ENCODE assay signal across 8 cellular contexts in genomic region chr14:74502236-74503019, GRCh38. TPM values are rescaled to one million over a fixed set of nuclear protein-coding genes. Genes with fewer than 3 reads are reported as not detected.
A peak's percentile ranks its signal among the peaks of the same experiment; 100 is the strongest.
DNase-seq lines count a peak whose midpoint lies in the region; ATAC-seq, FAIRE-seq and TF ChIP-seq lines count a peak whose summit lies in the region.

No MANE protein-coding gene starts in this region.

- no peaks in the 10 kb centered on the region for H3K9me2 ChIP-seq in GM23338 (ENCODE audit: insufficient read depth)

- no peak overlapping the region for H3K4me3 Mint-ChIP-seq in GM23338

- peak; percentile 58 for ATAC-seq in GM23338
- no peak for ATAC-seq in GM18520 (IDR thresholded peaks at IDR 0.05; ENCODE audit: unreplicated experiment)

- H3K27me3 ChIP-seq in BE2C: no peaks in the 10 kb centered on the region
- no peaks in the 10 kb centered on the region for H3K27me3 ChIP-seq in GM23338 (ENCODE audit: insufficient read depth)

- no peak overlapping the region for H2AFZ ChIP-seq in GM23338

- H3K4me1 ChIP-seq in BE2C (no peaks in the 10 kb centered on the region), GM23338 (ENCODE audit: insufficient read depth) (peaks cover 23% of the 10 kb centered on the region)

- peak; percentile 40 for DNase-seq in BE2C
- peak; percentile 83 for DNase-seq in GM23338 (ENCODE audit: low spot score)
- DNase-seq in RPMI8226: peak; percentile 62
- DNase-seq in fibroblast of gingiva (ENCODE audit: low read depth): peak; percentile 45
- DNase-seq in retinal pigment epithelial cell (ENCODE audit: low read depth): no peak
- no peak for DNase-seq in globus pallidus (ENCODE audit: low spot score)
- no peak for DNase-seq in H54 (ENCODE audit: insufficient read length, low spot score)

- H4K20me1 ChIP-seq in GM23338 (replicated peaks; ENCODE audit: insufficient read depth): no peaks in the 10 kb centered on the region

- no peaks in the 10 kb centered on the region for H3K9me3 Mint-ChIP-seq in GM23338

- peak overlapping the region; percentile 37; the same call in 1 of the 2 replicates for H3K27ac Mint-ChIP-seq in GM23338

- no peak overlapping the region for H3K27ac ChIP-seq in GM23338 (ENCODE audit: low read depth)

- TF ChIP-seq POLR2A in H54 (IDR thresholded peaks at IDR 0.05; ENCODE audit: low read depth, low read length): no peak

- H3K36me3 ChIP-seq in BE2C: no peaks in the 10 kb centered on the region
- no peaks in the 10 kb centered on the region for H3K36me3 ChIP-seq in GM23338 (ENCODE audit: insufficient read depth)

- H3K9me3 ChIP-seq in BE2C: no peaks in the 10 kb centered on the region

- H3K4me3 ChIP-seq in BE2C (ENCODE audit: low read depth, low read length) (no peak overlapping the region), GM23338 (no peak overlapping the region), retinal pigment epithelial cell (ENCODE audit: low read length) (no peak overlapping the region)

- no peaks in the 10 kb centered on the region for H3K79me2 ChIP-seq in GM23338 (replicated peaks; ENCODE audit: insufficient read depth)

- H3K36me3 Mint-ChIP-seq in GM23338 (ENCODE audit: low read depth): no peaks in the 10 kb centered on the region; the same call in 2 of the 3 replicates

- peaks cover 6% of the 10 kb centered on the region for H3K27me3 Mint-ChIP-seq in GM23338 (ENCODE audit: insufficient read depth, low read depth, poor library complexity)

- peaks cover 15% of the 10 kb centered on the region; the same call in 1 of the 2 replicates for H3F3A ChIP-seq in GM23338 (replicated peaks; ENCODE audit: low read depth)

- no peak for FAIRE-seq in H54 (lab: Jason Lieb, UNC)

- H3K4me2 ChIP-seq in GM23338: no peak overlapping the region

- peak; percentile 74 for TF ChIP-seq CTCF in BE2C (IDR thresholded peaks at IDR 0.05; ENCODE audit: low read depth, low read length)
- TF ChIP-seq CTCF in GM23338 (conservative IDR thresholded peaks at IDR 0.05; ENCODE audit: low read depth in 2 of 2): peak; percentile 64 to 73
- TF ChIP-seq CTCF in retinal pigment epithelial cell (conservative IDR thresholded peaks at IDR 0.05; ENCODE audit: low read depth, low read length): peak; percentile 73

- H3K4me1 Mint-ChIP-seq in GM23338: peaks cover 39% of the 10 kb centered on the region

TF ChIP-seq in GM23338, 12 proteins besides CTCF, POLR2A, EP300 and RAD21:
- TF ChIP-seq ZNF331 (CRISPR knock-in tag; IDR thresholded peaks at IDR 0.05; ENCODE audit: low read depth): no peak
- TF ChIP-seq STAT1 (IDR thresholded peaks at IDR 0.05; ENCODE audit: unreplicated experiment): no peak

RNA-seq across cellular contexts. Expression of gene ISCA2, which starts 8.9 kb away (rescaled TPM):
- 27.2 TPM for polyA plus RNA-seq in BE2C (2012; ENCODE audit: insufficient read depth, insufficient read length, low read depth)
- total RNA-seq in GM23338 (2014; rRNA removed; shearing (Covaris generic)): 24.9 and 44.0 TPM in 2 replicates
- 156 and 171 TPM in 2 replicates for polyA plus RNA-seq in GM23338 (2016; fragmentation: Nextera tagmentation; extraction: Ambion mirVana)

RNA-seq across cellular contexts. Expression of gene NPC2, which starts 9.3 kb away (rescaled TPM):
- 11.5 TPM for polyA plus RNA-seq in BE2C (2012; ENCODE audit: insufficient read depth, insufficient read length, low read depth)
- 287 and 331 TPM in 2 replicates for total RNA-seq in GM23338 (2014; rRNA removed; shearing (Covaris generic))
- polyA plus RNA-seq in GM23338 (2016; fragmentation: Nextera tagmentation; extraction: Ambion mirVana): 344 and 354 TPM in 2 replicates

Comparison
In these comparisons a context has a peak if more than half of its experiments do, and no peak if none do; other contexts are left out.
1. DNase-seq: peak in BE2C (single experiment), GM23338 (single experiment), RPMI8226 (single experiment) and fibroblast of gingiva (single experiment); none in retinal pigment epithelial cell (single experiment), globus pallidus (single experiment) and H54 (single experiment).
2. Peak in every context shown above with its lines, with median percentiles within 50 percentile points of each other: CTCF ChIP-seq.